8 cellular contexts compared by ENCODE assay signal in genomic region chr9:136799854-136800657, GRCh38. TPM values are rescaled to one million over a fixed set of nuclear protein-coding genes. Genes with fewer than 3 reads are reported as not detected.
DNase-seq lines count a peak whose midpoint lies in the region; ATAC-seq and TF ChIP-seq lines count a peak whose summit lies in the region.

No MANE protein-coding gene starts in this region.

- no peaks in the 10 kb centered on the region for H3K79me2 ChIP-seq in SK-N-SH (ENCODE audit: insufficient read depth)

- H3F3A ChIP-seq in SK-N-SH (replicated peaks; ENCODE audit: insufficient read depth) = peaks cover 14% of the 10 kb centered on the region

- H3K27me3 ChIP-seq in SK-N-SH (ENCODE audit: insufficient read depth) = no peaks in the 10 kb centered on the region
- no peaks in the 10 kb centered on the region for H3K27me3 ChIP-seq in ovary
- H3K27me3 ChIP-seq in tibial artery = peaks cover 0 to 85% of the 10 kb centered on the region in 2 donors

- H3K4me2 ChIP-seq in SK-N-SH = peak overlapping the region; percentile 97

- H3K4me3 ChIP-seq in SK-N-SH (ENCODE audit: low read depth in 2 of 2, low read length in 1 of 2) = peak overlapping the region; percentile 51 to 66
- peak overlapping the region; percentile 35 for H3K4me3 ChIP-seq in ovary
- H3K4me3 ChIP-seq in tibial artery = peak overlapping the region; percentile 5 to 33

- H3K27ac ChIP-seq in SK-N-SH (ENCODE audit: low read depth in 2 of 2, low read length in 1 of 2) = peak overlapping the region in 1 of 2 experiments; percentile 54; a peak in 2 of 4 replicates
- no peak overlapping the region for H3K27ac ChIP-seq in ovary
- H3K27ac ChIP-seq in tibial artery = no peak overlapping the region

- TF ChIP-seq POLR2A in GM19193 (IDR thresholded peaks at IDR 0.05; ENCODE audit: extremely low read depth, insufficient read depth, insufficient read length) (peak; percentile 32), ovary (IDR thresholded peaks at IDR 0.05) (no peak)

- peaks cover 16% of the 10 kb centered on the region for H3K27me3 Mint-ChIP-seq in glutamatergic neuron (ENCODE audit: unreplicated experiment)

- CTCF ChIA-PET in SK-N-SH (lab: Yijun Ruan, JAX) = interaction anchor here (0.8 to 2.8 kb wide), 9 partner anchors 10 to 144 kb away, joined by 3 to 14 read pairs (median 5); partner anchors contain the start of genes AJM1, C8G, FBXW5 and LCN8

- peaks cover 12% of the 10 kb centered on the region for H3K9me3 Mint-ChIP-seq in glutamatergic neuron (ENCODE audit: unreplicated experiment)

- H4K20me1 ChIP-seq in SK-N-SH (ENCODE audit: insufficient read depth) = no peaks in the 10 kb centered on the region

- TF ChIP-seq EP300 in SK-N-SH (IDR thresholded peaks at IDR 0.05; ENCODE audit: borderline replicate concordance in 1 of 2, low read depth in 1 of 2, low read length in 1 of 2) (no peak), ovary (IDR thresholded peaks at IDR 0.05) (no peak)

- intact Hi-C loops in ovary (cut with DNase I) = loop anchor here in 1 of 4 donors (10.0 kb wide), 1 partner anchor 45 kb away; the partner anchor contains the start of genes AJM1 and PHPT1
- intact Hi-C loops in tibial artery (cut with DNase I; ENCODE audit: low total_unique reads) = no loop called here

- H3K36me3 ChIP-seq in SK-N-SH (replicated peaks in 1 of 2; ENCODE audit: control insufficient read depth in 1 of 2, insufficient read depth in 2 of 2, low read length in 1 of 2) (peaks cover 0 to 3% of the 10 kb centered on the region in 2 experiments), ovary (no peaks in the 10 kb centered on the region), tibial artery (no peaks in the 10 kb centered on the region)

- peaks cover 21% of the 10 kb centered on the region for H3K4me1 Mint-ChIP-seq in glutamatergic neuron (ENCODE audit: low read depth, unreplicated experiment)

- H3K9me3 ChIP-seq in SK-N-SH (no peaks in the 10 kb centered on the region), ovary (no peaks in the 10 kb centered on the region), tibial artery (no peaks in the 10 kb centered on the region)

- POLR2A ChIA-PET in SK-N-SH (lab: Yijun Ruan, JAX) = interaction anchor here (1.2 kb wide), 1 partner anchor 40 kb away, joined by 4 read pairs; no protein-coding TSS in a partner anchor

- no peak for TF ChIP-seq RAD21 in SK-N-SH (IDR thresholded peaks at IDR 0.05; ENCODE audit: low read length)

- DNase-seq in NCI-H1048 (lab: John Stamatoyannopoulos, UW) (peak; percentile 83), SK-N-SH (peak; percentile 97), glutamatergic neuron (peak; percentile 89), ovary (peak; percentile 84 to 92 (median 90)), tibial artery (no peak)
- DNase-seq in activated naive CD4-positive, alpha-beta T cell treated with Interleukin-2 at 50 U/mL for 16 hours = peak; percentile 84

- H3K9ac ChIP-seq in SK-N-SH = peak overlapping the region; percentile 25; the same call in 1 of the 2 replicates

- H3K9me2 ChIP-seq in SK-N-SH = no peaks in the 10 kb centered on the region

- no peak for ATAC-seq in HG02610 (IDR thresholded peaks at IDR 0.05; ENCODE audit: unreplicated experiment)

- H3K27ac Mint-ChIP-seq in glutamatergic neuron (ENCODE audit: unreplicated experiment) = peak overlapping the region; percentile 89

- 3% methylated on average over 23 of the region's 63 CpGs for WGBS in SK-N-SH (ENCODE audit: low lambda C conversion rate)
- WGBS in ovary, 3 donors = 0 to 2% (median 1%) methylated on average over 24 to 63 of the region's 63 CpGs

- no peaks in the 10 kb centered on the region for H3K36me3 Mint-ChIP-seq in glutamatergic neuron (ENCODE audit: unreplicated experiment)

- peak overlapping the region; percentile 94 for H3K4me3 Mint-ChIP-seq in glutamatergic neuron (ENCODE audit: unreplicated experiment)

- no peak for TF ChIP-seq CTCF in SK-N-SH (IDR thresholded peaks at IDR 0.05)
- TF ChIP-seq CTCF in glutamatergic neuron (IDR thresholded peaks at IDR 0.05; ENCODE audit: partially characterized antibody, unreplicated experiment) = no peak
- TF ChIP-seq CTCF in ovary (IDR thresholded peaks at IDR 0.05) = no peak
- no peak for TF ChIP-seq CTCF in tibial artery (IDR thresholded peaks at IDR 0.05)

- H3K4me1 ChIP-seq in SK-N-SH (ENCODE audit: control insufficient read depth in 1 of 2, insufficient read depth in 2 of 2, low read depth in 1 of 2, low read length in 1 of 2) = peaks cover 5 to 40% of the 10 kb centered on the region in 2 experiments; a peak in 2 of 4 replicates
- peaks cover 19% of the 10 kb centered on the region for H3K4me1 ChIP-seq in ovary (ENCODE audit: insufficient read depth)
- peaks cover 0 to 37% (median 18%) of the 10 kb centered on the region in 4 donors for H3K4me1 ChIP-seq in tibial artery

- H2AFZ ChIP-seq in SK-N-SH (ENCODE audit: low read depth) = peak overlapping the region; percentile 74; the same call in 1 of the 2 replicates

TF ChIP-seq in SK-N-SH, 30 proteins besides CTCF, POLR2A, EP300 and RAD21:
- TF ChIP-seq CHD2 (IDR thresholded peaks at IDR 0.05; ENCODE audit: low read length, partially characterized antibody) (no peak), MAX (IDR thresholded peaks at IDR 0.05; ENCODE audit: low read depth) (peak; percentile 30; the same call in 1 of the 2 replicates), MXI1 (IDR thresholded peaks at IDR 0.05; ENCODE audit: low read depth, low read length) (peak; percentile 11; the same call in 1 of the 2 replicates)

RNA-seq across cellular contexts. Expression of gene CCDC183, which starts 3.9 kb away (rescaled TPM):
- polyA plus RNA-seq in SK-N-SH (2012; rRNA removed) (5.3 and 6.8 TPM in 2 replicates), ovary (1 to 10 TPM in 1 of 2 donors, under 1 TPM in 1; 0.47 to 3.1 TPM)
- polyA plus RNA-seq in SK-N-SH (2012; cell fraction: cytosol; rRNA removed) = 0.77 and 1.0 TPM in 2 replicates
- polyA plus RNA-seq in SK-N-SH (2012; cell fraction: nucleus; rRNA removed) = 53.5 and 54.8 TPM in 2 replicates
- total RNA-seq in glutamatergic neuron (ENCODE audit: unreplicated experiment) (20.0 TPM), ovary (10 to 100 TPM in 1 of 7 donors, 1 to 10 TPM in 6; 1.2 to 11.8 (median 6.6) TPM)

RNA-seq across cellular contexts. Expression of gene RABL6, which starts 7.7 kb away (rescaled TPM):
- polyA plus RNA-seq in SK-N-SH (2012; rRNA removed) (40.0 and 43.6 TPM in 2 replicates), ovary (10 to 100 TPM; 22.6 to 37.5 TPM)
- polyA plus RNA-seq in SK-N-SH (2012; cell fraction: cytosol; rRNA removed) = 22.2 and 30.4 TPM in 2 replicates
- 73.9 and 90.1 TPM in 2 replicates for polyA plus RNA-seq in SK-N-SH (2012; cell fraction: nucleus; rRNA removed)
- total RNA-seq in glutamatergic neuron (ENCODE audit: unreplicated experiment) (149 TPM), ovary (10 to 100 TPM; 25.2 to 65.4 (median 56.2) TPM)

RNA-seq across cellular contexts. Expression of gene TMEM141, which starts 8.9 kb away (rescaled TPM):
- polyA plus RNA-seq in SK-N-SH (2012; rRNA removed) (112 and 135 TPM in 2 replicates), ovary (10 to 100 TPM; 23.4 to 64.9 TPM)
- 72.6 and 115 TPM in 2 replicates for polyA plus RNA-seq in SK-N-SH (2012; cell fraction: cytosol; rRNA removed)
- 60.7 and 63.3 TPM in 2 replicates for polyA plus RNA-seq in SK-N-SH (2012; cell fraction: nucleus; rRNA removed)
- total RNA-seq in glutamatergic neuron (ENCODE audit: unreplicated experiment) (46.1 TPM), ovary (100 to 1,000 TPM in 1 of 7 donors, 10 to 100 TPM in 6; 43.1 to 115 (median 64.8) TPM)

RNA-seq across cellular contexts. Expression of gene LCN15, which starts 35.7 kb away (rescaled TPM):
- polyA plus RNA-seq in SK-N-SH (2012; rRNA removed) (0.08 TPM in 1 of 2 replicates, not detected in the other), ovary (not detected)
- not detected in 2 replicates for polyA plus RNA-seq in SK-N-SH (2012; cell fraction: cytosol; rRNA removed)
- polyA plus RNA-seq in SK-N-SH (2012; cell fraction: nucleus; rRNA removed) = 0.04 and 0.06 TPM in 2 replicates
- total RNA-seq in glutamatergic neuron (ENCODE audit: unreplicated experiment) (1.9 TPM), ovary (not detected)

RNA-seq across cellular contexts. Expression of gene LCN8, which starts 42.0 kb away (rescaled TPM):
- polyA plus RNA-seq in SK-N-SH (2012; rRNA removed) (not detected in 2 replicates), ovary (under 1 TPM in 1 of 2 donors, not detected in 1; 0.36 TPM)
- not detected in 2 replicates for polyA plus RNA-seq in SK-N-SH (2012; cell fraction: cytosol; rRNA removed)
- polyA plus RNA-seq in SK-N-SH (2012; cell fraction: nucleus; rRNA removed) = 0.02 TPM in 1 of 2 replicates, not detected in the other
- total RNA-seq in glutamatergic neuron (ENCODE audit: unreplicated experiment) (not detected), ovary (1 to 10 TPM in 1 of 7 donors, under 1 TPM in 1, not detected in 5; 0.23 to 3.0 TPM)

Comparison
In these comparisons a context has a peak if more than half of its experiments do, and no peak if none do; other contexts are left out.
1. DNase-seq: peak in NCI-H1048 (single experiment), SK-N-SH (single experiment), activated naive CD4-positive, alpha-beta T cell treated with Interleukin-2 at 50 U/mL for 16 hours (single experiment), glutamatergic neuron (single experiment) and ovary (5 of 5); none in tibial artery (0 of 2).
2. Peak in every context shown above with its lines, with median percentiles within 50 percentile points of each other: H3K4me3 ChIP-seq.